Comparison of ENCODE assay signal across 8 cellular contexts in the genomic region with DNA sequence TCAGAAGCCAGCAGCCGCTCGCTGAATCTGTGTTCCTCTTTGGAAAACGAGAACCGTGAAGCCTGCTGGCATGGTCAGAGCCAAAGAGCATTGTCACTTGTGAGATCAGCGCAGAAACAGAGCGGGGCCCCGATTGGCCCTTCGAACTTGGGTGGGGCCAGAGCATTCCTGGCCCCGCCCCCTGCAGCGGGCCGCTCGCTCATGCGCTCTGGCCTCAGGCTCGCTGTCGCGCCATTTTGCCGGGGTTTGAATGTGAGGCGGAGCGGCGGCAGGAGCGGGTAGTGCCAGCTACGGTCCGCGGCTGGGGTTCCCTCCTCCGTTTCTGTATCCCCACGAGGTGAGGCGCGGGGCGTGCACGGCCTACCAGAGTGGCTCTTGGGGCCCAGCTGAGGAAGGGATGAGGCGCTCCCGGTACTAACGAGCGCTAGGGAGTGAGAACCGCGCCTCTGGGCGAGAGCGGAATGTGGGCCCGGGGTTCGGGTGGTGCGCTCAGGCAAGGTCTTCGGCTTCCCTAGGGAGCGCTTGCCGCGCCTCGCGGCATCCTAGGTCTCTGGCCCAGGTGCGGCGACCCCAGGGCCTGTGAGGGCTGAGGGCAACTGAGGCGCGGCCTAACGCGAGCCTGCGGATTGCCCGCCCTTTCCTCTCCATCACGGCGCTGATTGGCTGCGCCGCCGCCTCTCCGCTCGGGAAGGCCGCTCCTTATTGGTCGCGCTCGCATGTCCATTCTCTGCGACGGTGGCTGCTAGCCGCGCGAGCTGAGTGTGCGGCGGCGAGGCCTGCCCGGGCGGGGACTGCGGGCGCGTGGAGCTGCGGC. TPM values are rescaled to one million over a fixed set of nuclear protein-coding genes. Genes with fewer than 3 reads are reported as not detected.
DNase-seq lines count a peak whose midpoint lies in the region; ATAC-seq and TF ChIP-seq lines count a peak whose summit lies in the region.

A gene with protein sequence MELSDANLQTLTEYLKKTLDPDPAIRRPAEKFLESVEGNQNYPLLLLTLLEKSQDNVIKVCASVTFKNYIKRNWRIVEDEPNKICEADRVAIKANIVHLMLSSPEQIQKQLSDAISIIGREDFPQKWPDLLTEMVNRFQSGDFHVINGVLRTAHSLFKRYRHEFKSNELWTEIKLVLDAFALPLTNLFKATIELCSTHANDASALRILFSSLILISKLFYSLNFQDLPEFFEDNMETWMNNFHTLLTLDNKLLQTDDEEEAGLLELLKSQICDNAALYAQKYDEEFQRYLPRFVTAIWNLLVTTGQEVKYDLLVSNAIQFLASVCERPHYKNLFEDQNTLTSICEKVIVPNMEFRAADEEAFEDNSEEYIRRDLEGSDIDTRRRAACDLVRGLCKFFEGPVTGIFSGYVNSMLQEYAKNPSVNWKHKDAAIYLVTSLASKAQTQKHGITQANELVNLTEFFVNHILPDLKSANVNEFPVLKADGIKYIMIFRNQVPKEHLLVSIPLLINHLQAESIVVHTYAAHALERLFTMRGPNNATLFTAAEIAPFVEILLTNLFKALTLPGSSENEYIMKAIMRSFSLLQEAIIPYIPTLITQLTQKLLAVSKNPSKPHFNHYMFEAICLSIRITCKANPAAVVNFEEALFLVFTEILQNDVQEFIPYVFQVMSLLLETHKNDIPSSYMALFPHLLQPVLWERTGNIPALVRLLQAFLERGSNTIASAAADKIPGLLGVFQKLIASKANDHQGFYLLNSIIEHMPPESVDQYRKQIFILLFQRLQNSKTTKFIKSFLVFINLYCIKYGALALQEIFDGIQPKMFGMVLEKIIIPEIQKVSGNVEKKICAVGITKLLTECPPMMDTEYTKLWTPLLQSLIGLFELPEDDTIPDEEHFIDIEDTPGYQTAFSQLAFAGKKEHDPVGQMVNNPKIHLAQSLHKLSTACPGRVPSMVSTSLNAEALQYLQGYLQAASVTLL (plus strand): TSS at position 226 of the 814 bp plus-strand sequence. CDS start 12,152 bp downstream, outside the sequence.

- peak; percentile 66 for TF ChIP-seq POLR2A in IMR-90 (IDR thresholded peaks at IDR 0.05; ENCODE audit: low read depth, low read length)

- peak within 1 kb of the TSS; percentile 33 for H2BK120ac ChIP-seq in IMR-90 (ENCODE audit: low read depth, low read length)

- peak within 1 kb of the TSS; percentile 96 for H3K14ac ChIP-seq in IMR-90 (replicated peaks; ENCODE audit: low read depth, low read length)

- H2AFZ ChIP-seq in IMR-90 (replicated peaks; ENCODE audit: low read length, poor library complexity) = peak within 1 kb of the TSS; percentile 89

- POLR2A ChIA-PET in IMR-90 (lab: Charles Lee; ENCODE audit: unreplicated experiment) = no interaction called here

- peaks cover 4% of the 10 kb centered on the region; the same call in 1 of the 2 replicates for H3K4me1 ChIP-seq in IMR-90 (ENCODE audit: control insufficient read depth, insufficient read depth, low read length)

- intact Hi-C loops in IMR-90 (cut with micrococcal nuclease) = no loop called here

- H3K36me3 ChIP-seq in IMR-90 (ENCODE audit: control insufficient read depth, insufficient read depth, low read length) = no peaks in the 10 kb centered on the region; the same call in 1 of the 2 replicates

- peak within 1 kb of the TSS; percentile 92 for H3K4ac ChIP-seq in IMR-90 (ENCODE audit: low read depth, low read length)

- DNase-seq in DMS 273 (lab: John Stamatoyannopoulos, UW; ENCODE audit: unreplicated experiment) (peak; percentile 98), IMR-90 (peak; percentile 94), OCI-M1 (lab: John Stamatoyannopoulos, UW) (peak; percentile 97), activated T-cell treated with anti-CD3 and anti-CD28 coated beads for 24 hours (ENCODE audit: low read depth) (peak; percentile 93), epidermal melanocyte (ENCODE audit: insufficient read length, low spot score) (peak; percentile 80), middle frontal gyrus (ENCODE audit: extremely low spot score, low spot score) (peak; percentile 94)
- DNase-seq in stimulated activated CD8-positive, alpha-beta memory T cell treated with anti-CD3 and anti-CD28 coated beads, Interleukin-2, amount 100 ng/mL, for 48 hours (ENCODE audit: low read depth in 2 of 2) = peak; percentile 90 to 91

- peak within 1 kb of the TSS; percentile 70 for H3K27ac ChIP-seq in IMR-90 (ENCODE audit: insufficient read depth, low read length)

- peaks cover 0 to 39% of the 10 kb centered on the region in 2 experiments; a peak in 2 of 4 replicates for H3K79me1 ChIP-seq in IMR-90 (ENCODE audit: low read depth in 1 of 2, low read length in 2 of 2)

- H4K91ac ChIP-seq in IMR-90 (ENCODE audit: insufficient read depth, low read depth, low read length) = peak within 1 kb of the TSS; percentile 61

- in situ Hi-C loops in IMR-90 (cut with MboI; ENCODE audit: low sequenced_read_pairs) = no loop called here

- peak within 1 kb of the TSS; percentile 83 for H4K5ac ChIP-seq in IMR-90 (ENCODE audit: low read depth, low read length)

- peak within 1 kb of the TSS; percentile 88 for H3K56ac ChIP-seq in IMR-90 (ENCODE audit: extremely low read depth, insufficient read depth, low read length)

- peak within 1 kb of the TSS; percentile 97 for H2AK9ac ChIP-seq in IMR-90 (replicated peaks; ENCODE audit: low read depth, low read length, poor library complexity)

- peaks cover 15% of the 10 kb centered on the region for H4K20me1 ChIP-seq in IMR-90 (ENCODE audit: insufficient read depth, low read length)

- peaks cover 3% of the 10 kb centered on the region; the same call in 1 of the 2 replicates for H3K9me1 ChIP-seq in IMR-90 (ENCODE audit: insufficient read depth, low read length)

- peak within 1 kb of the TSS; percentile 35; the same call in 1 of the 2 replicates for H3K18ac ChIP-seq in IMR-90 (ENCODE audit: low read depth, low read length)

- H3K4me2 ChIP-seq in IMR-90 (ENCODE audit: low read depth, low read length) = peak within 1 kb of the TSS; percentile 96

- CTCF ChIA-PET in IMR-90 (lab: Yijun Ruan, JAX) = no interaction called here

- no peak for TF ChIP-seq CTCF in IMR-90 (conservative IDR thresholded peaks at IDR 0.05; ENCODE audit: low read depth, low read length)

- WGBS in IMR-90 (ENCODE audit: extremely low coverage in 2 of 2, insufficient read length in 1 of 2), 2 experiments = 0% methylated on average over 50 of the region's 80 CpGs; no CpG with 5 or more reads in 1 of the 2 experiments

- H3K27me3 ChIP-seq in IMR-90 (ENCODE audit: control insufficient read depth, insufficient read depth, low read length) = no peaks in the 10 kb centered on the region

- peak within 1 kb of the TSS; percentile 92 for H3K9ac ChIP-seq in IMR-90 (ENCODE audit: low read depth, low read length)

- H3K23ac ChIP-seq in IMR-90 (ENCODE audit: low read depth, low read length) = peak within 1 kb of the TSS; percentile 97

- peak within 1 kb of the TSS; percentile 69 for H3K4me3 ChIP-seq in IMR-90 (ENCODE audit: insufficient read depth, low read depth, low read length)

- dilution Hi-C loops in IMR-90 (cut with HindIII; ENCODE audit: low sequenced_read_pairs, unreplicated experiment) = no loop called here

- ATAC-seq in GM21528 (IDR thresholded peaks at IDR 0.05; ENCODE audit: low FRiP score, unreplicated experiment) (peak; percentile 84), IMR-90 (ENCODE audit: low read depth) (peak; percentile 93)

- BruUV-seq in IMR-90 (replicated peaks; lab: Mats Ljungman, UMichigan) = no TSS peak

- peak within 1 kb of the TSS; percentile 86 for H2AK5ac ChIP-seq in IMR-90 (ENCODE audit: low read depth, low read length)

- H4K8ac ChIP-seq in IMR-90 (ENCODE audit: low read depth in 2 of 2, low read length in 2 of 2) = peak within 1 kb of the TSS; percentile 46 to 95

- H2BK5ac ChIP-seq in IMR-90 (ENCODE audit: low read depth, low read length, poor library complexity, severe bottlenecking) = peak within 1 kb of the TSS; percentile 78

- peak within 1 kb of the TSS; percentile 12; the same call in 1 of the 3 replicates for H2BK15ac ChIP-seq in IMR-90 (ENCODE audit: low read depth, low read length)

- no peak for TF ChIP-seq RAD21 in IMR-90 (IDR thresholded peaks at IDR 0.05; ENCODE audit: low read length)

- H3K9me3 ChIP-seq in IMR-90 (ENCODE audit: control insufficient read depth, insufficient read depth, low read length) = no peaks in the 10 kb centered on the region

- H2BK20ac ChIP-seq in IMR-90 (ENCODE audit: low read depth, low read length) = no peak within 1 kb of the TSS; the same call in 1 of the 2 replicates

TF ChIP-seq in IMR-90, 13 proteins besides CTCF, POLR2A, EP300 and RAD21:
- TF ChIP-seq MXI1 (IDR thresholded peaks at IDR 0.05; ENCODE audit: borderline replicate concordance, low read depth, low read length) = peak; percentile 95
- peak; percentile 57; the same call in 1 of the 2 replicates for TF ChIP-seq MAZ (IDR thresholded peaks at IDR 0.05; ENCODE audit: borderline replicate concordance, low read depth, low read length)
- TF ChIP-seq NFE2L2 (IDR thresholded peaks at IDR 0.05; ENCODE audit: low read depth, low read length) = no peak
- TF ChIP-seq, protein P1, sequence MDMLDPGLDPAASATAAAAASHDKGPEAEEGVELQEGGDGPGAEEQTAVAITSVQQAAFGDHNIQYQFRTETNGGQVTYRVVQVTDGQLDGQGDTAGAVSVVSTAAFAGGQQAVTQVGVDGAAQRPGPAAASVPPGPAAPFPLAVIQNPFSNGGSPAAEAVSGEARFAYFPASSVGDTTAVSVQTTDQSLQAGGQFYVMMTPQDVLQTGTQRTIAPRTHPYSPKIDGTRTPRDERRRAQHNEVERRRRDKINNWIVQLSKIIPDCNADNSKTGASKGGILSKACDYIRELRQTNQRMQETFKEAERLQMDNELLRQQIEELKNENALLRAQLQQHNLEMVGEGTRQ (IDR thresholded peaks at IDR 0.05; ENCODE audit: low read depth, low read length) = peak; percentile 9; the same call in 1 of the 2 replicates
- 0 out of 2 replicates have a peak, but pooled peaks have one; percentile 21 for TF ChIP-seq FOS (IDR thresholded peaks at IDR 0.05; ENCODE audit: low read depth, low read length)
- TF ChIP-seq RFX5 (IDR thresholded peaks at IDR 0.05; ENCODE audit: low read depth, low read length) = no peak

RNA-seq across cellular contexts. Expression of the gene that starts here (rescaled TPM):
- total RNA-seq in IMR-90 (2012; rRNA removed) = 81.7 and 114 TPM in 2 replicates
- polyA plus RNA-seq in IMR-90 (2012; rRNA removed) = 26.4 and 34.3 TPM in 2 replicates
- polyA plus RNA-seq in IMR-90 (2012; cell fraction: cytosol; rRNA removed) = 4.5 and 7.7 TPM in 2 replicates
- 1.9 and 14.6 TPM in 2 replicates for polyA plus RNA-seq in IMR-90 (2012; cell fraction: nucleus; rRNA removed; ENCODE audit: low replicate concordance)

Comparison
In these comparisons a context has a peak if more than half of its experiments do, and no peak if none do; other contexts are left out.
1. Peak in every context shown above with its lines: DNase-seq, ATAC-seq, H3K4me3 ChIP-seq and H3K27ac ChIP-seq.